1 cellular context compared by ENCODE assay signal in genomic region chr2:172922294-172922693, GRCh38.
TF ChIP-seq lines count a peak whose summit lies in the region.

No MANE protein-coding gene starts in this region.

TF ChIP-seq in GM23338, 12 proteins besides CTCF, POLR2A, EP300 and RAD21 (continued from another document):
- TF ChIP-seq, protein P1, sequence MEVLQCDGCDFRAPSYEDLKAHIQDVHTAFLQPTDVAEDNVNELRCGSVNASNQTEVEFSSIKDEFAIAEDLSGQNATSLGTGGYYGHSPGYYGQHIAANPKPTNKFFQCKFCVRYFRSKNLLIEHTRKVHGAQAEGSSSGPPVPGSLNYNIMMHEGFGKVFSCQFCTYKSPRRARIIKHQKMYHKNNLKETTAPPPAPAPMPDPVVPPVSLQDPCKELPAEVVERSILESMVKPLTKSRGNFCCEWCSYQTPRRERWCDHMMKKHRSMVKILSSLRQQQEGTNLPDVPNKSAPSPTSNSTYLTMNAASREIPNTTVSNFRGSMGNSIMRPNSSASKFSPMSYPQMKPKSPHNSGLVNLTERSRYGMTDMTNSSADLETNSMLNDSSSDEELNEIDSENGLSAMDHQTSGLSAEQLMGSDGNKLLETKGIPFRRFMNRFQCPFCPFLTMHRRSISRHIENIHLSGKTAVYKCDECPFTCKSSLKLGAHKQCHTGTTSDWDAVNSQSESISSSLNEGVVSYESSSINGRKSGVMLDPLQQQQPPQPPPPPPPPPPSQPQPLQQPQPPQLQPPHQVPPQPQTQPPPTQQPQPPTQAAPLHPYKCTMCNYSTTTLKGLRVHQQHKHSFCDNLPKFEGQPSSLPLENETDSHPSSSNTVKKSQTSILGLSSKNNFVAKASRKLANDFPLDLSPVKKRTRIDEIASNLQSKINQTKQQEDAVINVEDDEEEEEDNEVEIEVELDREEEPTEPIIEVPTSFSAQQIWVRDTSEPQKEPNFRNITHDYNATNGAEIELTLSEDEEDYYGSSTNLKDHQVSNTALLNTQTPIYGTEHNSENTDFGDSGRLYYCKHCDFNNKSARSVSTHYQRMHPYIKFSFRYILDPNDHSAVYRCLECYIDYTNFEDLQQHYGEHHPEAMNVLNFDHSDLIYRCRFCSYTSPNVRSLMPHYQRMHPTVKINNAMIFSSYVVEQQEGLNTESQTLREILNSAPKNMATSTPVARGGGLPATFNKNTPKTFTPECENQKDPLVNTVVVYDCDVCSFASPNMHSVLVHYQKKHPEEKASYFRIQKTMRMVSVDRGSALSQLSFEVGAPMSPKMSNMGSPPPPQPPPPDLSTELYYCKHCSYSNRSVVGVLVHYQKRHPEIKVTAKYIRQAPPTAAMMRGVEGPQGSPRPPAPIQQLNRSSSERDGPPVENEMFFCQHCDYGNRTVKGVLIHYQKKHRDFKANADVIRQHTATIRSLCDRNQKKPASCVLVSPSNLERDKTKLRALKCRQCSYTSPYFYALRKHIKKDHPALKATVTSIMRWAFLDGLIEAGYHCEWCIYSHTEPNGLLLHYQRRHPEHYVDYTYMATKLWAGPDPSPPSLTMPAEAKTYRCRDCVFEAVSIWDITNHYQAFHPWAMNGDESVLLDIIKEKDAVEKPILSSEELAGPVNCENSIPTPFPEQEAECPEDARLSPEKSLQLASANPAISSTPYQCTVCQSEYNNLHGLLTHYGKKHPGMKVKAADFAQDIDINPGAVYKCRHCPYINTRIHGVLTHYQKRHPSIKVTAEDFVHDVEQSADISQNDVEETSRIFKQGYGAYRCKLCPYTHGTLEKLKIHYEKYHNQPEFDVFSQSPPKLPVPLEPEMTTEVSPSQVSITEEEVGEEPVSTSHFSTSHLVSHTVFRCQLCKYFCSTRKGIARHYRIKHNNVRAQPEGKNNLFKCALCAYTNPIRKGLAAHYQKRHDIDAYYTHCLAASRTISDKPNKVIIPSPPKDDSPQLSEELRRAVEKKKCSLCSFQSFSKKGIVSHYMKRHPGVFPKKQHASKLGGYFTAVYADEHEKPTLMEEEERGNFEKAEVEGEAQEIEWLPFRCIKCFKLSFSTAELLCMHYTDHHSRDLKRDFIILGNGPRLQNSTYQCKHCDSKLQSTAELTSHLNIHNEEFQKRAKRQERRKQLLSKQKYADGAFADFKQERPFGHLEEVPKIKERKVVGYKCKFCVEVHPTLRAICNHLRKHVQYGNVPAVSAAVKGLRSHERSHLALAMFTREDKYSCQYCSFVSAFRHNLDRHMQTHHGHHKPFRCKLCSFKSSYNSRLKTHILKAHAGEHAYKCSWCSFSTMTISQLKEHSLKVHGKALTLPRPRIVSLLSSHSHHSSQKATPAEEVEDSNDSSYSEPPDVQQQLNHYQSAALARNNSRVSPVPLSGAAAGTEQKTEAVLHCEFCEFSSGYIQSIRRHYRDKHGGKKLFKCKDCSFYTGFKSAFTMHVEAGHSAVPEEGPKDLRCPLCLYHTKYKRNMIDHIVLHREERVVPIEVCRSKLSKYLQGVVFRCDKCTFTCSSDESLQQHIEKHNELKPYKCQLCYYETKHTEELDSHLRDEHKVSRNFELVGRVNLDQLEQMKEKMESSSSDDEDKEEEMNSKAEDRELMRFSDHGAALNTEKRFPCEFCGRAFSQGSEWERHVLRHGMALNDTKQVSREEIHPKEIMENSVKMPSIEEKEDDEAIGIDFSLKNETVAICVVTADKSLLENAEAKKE (CRISPR knock-in tag; IDR thresholded peaks at IDR 0.05): no peak
- TF ChIP-seq EZH2 (IDR thresholded peaks at IDR 0.05; ENCODE audit: low read depth, unreplicated experiment) (no peak), EZH2phosphoT487 (IDR thresholded peaks at IDR 0.05; ENCODE audit: unreplicated experiment) (no peak), POLR2AphosphoS5 (IDR thresholded peaks at IDR 0.05; ENCODE audit: low read depth) (no peak), REST (IDR thresholded peaks at IDR 0.05; ENCODE audit: unreplicated experiment) (no peak), ETS1 (IDR thresholded peaks at IDR 0.05) (no peak), CREB1 (CRISPR knock-in tag; IDR thresholded peaks at IDR 0.05; ENCODE audit: low read depth) (no peak), STAT1 (IDR thresholded peaks at IDR 0.05; ENCODE audit: unreplicated experiment) (no peak), NANOG (IDR thresholded peaks at IDR 0.05; ENCODE audit: borderline replicate concordance) (no peak), JUNB (IDR thresholded peaks at IDR 0.05; ENCODE audit: unreplicated experiment) (no peak)
